ENCODE assay signal across 9 cellular contexts in the genomic region with DNA sequence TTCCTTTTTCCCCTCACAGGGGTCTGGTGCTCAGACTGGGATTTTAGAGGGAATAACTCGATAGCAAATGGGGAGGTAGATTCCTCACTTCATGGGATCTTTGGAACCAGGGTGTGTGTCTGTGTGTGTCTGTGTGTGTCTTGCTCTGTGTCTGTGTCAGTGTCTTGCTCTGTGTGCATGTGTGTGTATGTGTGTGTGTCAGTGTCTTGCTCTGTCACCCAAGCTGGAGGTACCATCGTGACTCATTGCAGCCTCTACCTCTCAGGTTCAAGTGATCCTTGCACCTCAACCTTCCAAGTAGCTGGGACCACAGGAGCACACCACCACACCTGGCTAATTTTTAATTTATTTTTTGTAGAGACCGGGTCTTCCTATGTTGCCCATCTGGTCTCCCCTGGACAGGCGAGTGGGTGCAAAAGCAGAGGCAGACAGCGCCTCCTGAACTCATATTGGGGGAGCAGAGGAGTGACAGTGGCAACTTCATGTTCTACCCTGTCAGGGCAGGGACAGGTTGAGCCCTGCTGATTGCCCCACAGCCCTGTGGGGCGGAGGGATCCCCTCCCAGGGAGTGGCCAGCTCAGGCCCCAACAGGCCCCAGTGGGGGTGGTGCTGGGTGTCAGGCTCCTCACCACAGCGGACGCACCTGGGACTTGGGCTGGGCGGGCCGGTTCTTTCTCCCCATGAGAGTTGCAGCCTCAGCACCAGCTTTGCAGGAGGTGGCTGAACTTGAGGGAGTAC. TPM values are rescaled to one million over a fixed set of nuclear protein-coding genes. Genes with fewer than 3 reads are reported as not detected.
DNase-seq lines count a peak whose midpoint lies in the region; ATAC-seq and TF ChIP-seq lines count a peak whose summit lies in the region.
"Had no signal": no experiment of that assay in that cellular context is flagged by ENCODE, and none has a peak within 500 bp of the region (broad histone marks: within the 10 kb centered on the region; RNA-seq: fewer than 3 reads in every experiment).

No MANE protein-coding gene starts in this region.

- H3K4me1 Mint-ChIP-seq in mesothelial cell of epicardium, result peaks cover 14% of the 10 kb centered on the region

- no peak for DNase-seq in cardiac muscle cell (ENCODE audit: low read depth in 1 of 2, low spot score in 1 of 2)
- no peak for DNase-seq in Right ventricle myocardium inferior (ENCODE audit: missing footprints)
- peak in 58 of 76 experiments; percentile 8 to 75 (median 49) for DNase-seq in HUDEP-2 (lab: John Stamatoyannopoulos, UW; ENCODE audit: unreplicated experiment in 76 of 76)
- DNase-seq in left ventricle myocardium inferior, result no peak
- peak; percentile 90 for DNase-seq in ureter (ENCODE audit: low spot score)
- no peak for DNase-seq in GM19238 (ENCODE audit: insufficient read length, low spot score)
- DNase-seq in mesothelial cell of epicardium (ENCODE audit: low spot score in 2 of 2, unreplicated experiment in 2 of 2), result no peak
- DNase-seq: COR-L47 had no signal

- H3K27ac ChIP-seq in cardiac muscle cell (peak overlapping the region; percentile 2), left ventricle myocardium inferior (replicated peaks) (peak overlapping the region; percentile 82)

- no peak overlapping the region for H3K4me3 ChIP-seq in cardiac muscle cell
- no peak overlapping the region for H3K4me3 ChIP-seq in left ventricle myocardium inferior

- H3K9me3 ChIP-seq in cardiac muscle cell (ENCODE audit: low read depth) (no peaks in the 10 kb centered on the region), left ventricle myocardium inferior (replicated peaks) (no peaks in the 10 kb centered on the region)

- H3K4me3 Mint-ChIP-seq in mesothelial cell of epicardium, result no peak overlapping the region

- TF ChIP-seq CTCF in cardiac muscle cell (IDR thresholded peaks at IDR 0.05; ENCODE audit: low read depth, low read length), result no peak
- no peak for TF ChIP-seq CTCF in left ventricle myocardium inferior (IDR thresholded peaks at IDR 0.05; ENCODE audit: borderline replicate concordance)
- TF ChIP-seq CTCF in mesothelial cell of epicardium (IDR thresholded peaks at IDR 0.05; ENCODE audit: unreplicated experiment), result no peak

- no peaks in the 10 kb centered on the region for H3K9me3 Mint-ChIP-seq in mesothelial cell of epicardium

- H3K27me3 Mint-ChIP-seq in mesothelial cell of epicardium (ENCODE audit: low read depth), result no peaks in the 10 kb centered on the region

- H3K27ac Mint-ChIP-seq in mesothelial cell of epicardium, result no peak overlapping the region

- ATAC-seq in Right ventricle myocardium inferior (no peak), GM18858 (IDR thresholded peaks at IDR 0.05; ENCODE audit: unreplicated experiment) (no peak)

- H3K36me3 ChIP-seq in cardiac muscle cell (no peaks in the 10 kb centered on the region), left ventricle myocardium inferior (no peaks in the 10 kb centered on the region)

- intact Hi-C loops in Right ventricle myocardium inferior (cut with DNase I), result no loop called here
- intact Hi-C loops in left ventricle myocardium inferior (cut with micrococcal nuclease), result no loop called here

- H3K27me3 ChIP-seq in cardiac muscle cell (no peaks in the 10 kb centered on the region), left ventricle myocardium inferior (ENCODE audit: low read depth) (no peaks in the 10 kb centered on the region)

- H3K36me3 Mint-ChIP-seq in mesothelial cell of epicardium, result peaks cover 7% of the 10 kb centered on the region

- H3K4me1 ChIP-seq in cardiac muscle cell (ENCODE audit: low read depth) (peaks cover 7% of the 10 kb centered on the region), left ventricle myocardium inferior (peaks cover 70% of the 10 kb centered on the region)

RNA-seq across cellular contexts. Expression of a gene that starts 10.4 kb away (rescaled TPM):
- total RNA-seq in cardiac muscle cell (38.0 and 39.3 TPM in 2 replicates), Right ventricle myocardium inferior (27.7 TPM), left ventricle myocardium inferior (22.7 TPM), ureter (183 TPM), mesothelial cell of epicardium (32.3 to 37.7 TPM (median 35.4 TPM) in 3 replicates)
- polyA plus RNA-seq in cardiac muscle cell, result 43.1 and 44.9 TPM in 2 replicates

RNA-seq across cellular contexts. Expression of a gene that starts 43.0 kb away (rescaled TPM):
- total RNA-seq in cardiac muscle cell (18.1 and 30.8 TPM in 2 replicates), Right ventricle myocardium inferior (73.2 TPM), left ventricle myocardium inferior (69.6 TPM), ureter (104 TPM), mesothelial cell of epicardium (16.9 to 18.1 TPM (median 17.6 TPM) in 3 replicates)
- polyA plus RNA-seq in cardiac muscle cell, result 71.9 and 91.6 TPM in 2 replicates

RNA-seq across cellular contexts. Expression of a gene that starts 43.2 kb away (rescaled TPM):
- 9.1 and 16.2 TPM in 2 replicates for total RNA-seq in cardiac muscle cell
- polyA plus RNA-seq in cardiac muscle cell, result 1.3 and 1.9 TPM in 2 replicates
- 9.8 TPM for total RNA-seq in Right ventricle myocardium inferior
- total RNA-seq in left ventricle myocardium inferior, result 15.5 TPM
- total RNA-seq in ureter, result 16.9 TPM
- 8.0 to 9.2 TPM (median 8.4 TPM) in 3 replicates for total RNA-seq in mesothelial cell of epicardium

RNA-seq across cellular contexts. Expression of a gene that starts 58.6 kb away (rescaled TPM):
- total RNA-seq in cardiac muscle cell (0.21 TPM in 2 replicates), Right ventricle myocardium inferior (not detected), left ventricle myocardium inferior (0.19 TPM), ureter (0.36 TPM), mesothelial cell of epicardium (0.33 to 0.77 TPM (median 0.47 TPM) in 3 replicates)
- 0.39 TPM in 1 of 2 replicates, not detected in the other for polyA plus RNA-seq in cardiac muscle cell

Comparison
In these comparisons a context has a peak if more than half of its experiments do, and no peak if none do; other contexts are left out.
1. DNase-seq: peak in HUDEP-2 (58 of 76) and ureter (single experiment); none in cardiac muscle cell (0 of 2), Right ventricle myocardium inferior (single experiment), left ventricle myocardium inferior (single experiment), GM19238 (single experiment) and mesothelial cell of epicardium (0 of 2).